8 cellular contexts compared by ENCODE assay signal in genomic region chr13:99320693-99321481, GRCh38. TPM values are rescaled to one million over a fixed set of nuclear protein-coding genes. Genes with fewer than 3 reads are reported as not detected.
DNase-seq lines count a peak whose midpoint lies in the region; ATAC-seq and TF ChIP-seq lines count a peak whose summit lies in the region.

No MANE protein-coding gene starts in this region.

- TF ChIP-seq CTCF in breast epithelium (IDR thresholded peaks at IDR 0.05) (no peak), tibial nerve (IDR thresholded peaks at IDR 0.05) (no peak)

- no peak for ATAC-seq in HG02884 (IDR thresholded peaks at IDR 0.05; ENCODE audit: unreplicated experiment)

- intact Hi-C loops in breast epithelium (cut with DNase I; ENCODE audit: low total_unique reads): no loop called here

- WGBS in tibial nerve, 2 donors: 74 to 75% methylated on average over 5 of the region's 5 CpGs

- TF ChIP-seq EP300 in tibial nerve (IDR thresholded peaks at IDR 0.05): peak in 1 of 2 donors; percentile 52

- DNase-seq in EH (ENCODE audit: low read depth) (peak; percentile 81), NCI-H226 (peak; percentile 68), breast epithelium (ENCODE audit: low spot score in 2 of 2) (no peak), myocyte (ENCODE audit: low read depth) (peak; percentile 91), islet precursor cell (no peak), tibial nerve (ENCODE audit: low spot score in 2 of 2) (no peak)
- no peak for DNase-seq in stimulated activated CD8-positive, alpha-beta memory T cell treated with anti-CD3 and anti-CD28 coated beads, Interleukin-4, amount 100 ng/mL, for 48 hours

- no peaks in the 10 kb centered on the region for H3K36me3 ChIP-seq in breast epithelium
- peaks cover 0 to 27% (median 0%) of the 10 kb centered on the region in 3 donors for H3K36me3 ChIP-seq in tibial nerve

- H3K27me3 ChIP-seq in breast epithelium (no peaks in the 10 kb centered on the region), tibial nerve (no peaks in the 10 kb centered on the region)

- H3K4me3 ChIP-seq in breast epithelium: no peak overlapping the region
- no peak overlapping the region for H3K4me3 ChIP-seq in tibial nerve

- TF ChIP-seq POLR2A in breast epithelium (IDR thresholded peaks at IDR 0.05): no peak
- no peak for TF ChIP-seq POLR2A in tibial nerve (IDR thresholded peaks at IDR 0.05)

- H3K27ac ChIP-seq in breast epithelium (peak overlapping the region; percentile 26 to 40), tibial nerve (peak overlapping the region in 2 of 4 donors; percentile 26 to 34)

- H3K4me1 ChIP-seq in breast epithelium (no peaks in the 10 kb centered on the region), tibial nerve (peaks cover 0 to 35% (median 22%) of the 10 kb centered on the region in 4 donors)

- H3K9me3 ChIP-seq in breast epithelium (no peaks in the 10 kb centered on the region), tibial nerve (no peaks in the 10 kb centered on the region)

RNA-seq across cellular contexts. Expression of gene GPR183, which starts 13.7 kb away (rescaled TPM):
- total RNA-seq in breast epithelium (10 to 100 TPM; 10.2 to 30.1 (median 21.4) TPM), myocyte (0.32 TPM in 1 of 2 replicates, not detected in the other), tibial nerve (10 to 100 TPM in 3 of 4 donors, 1 to 10 TPM in 1; 6.3 to 20.4 (median 13.1) TPM)
- 0.19 TPM for polyA plus RNA-seq in myocyte (2012)

Comparison
In these comparisons a context has a peak if more than half of its experiments do, and no peak if none do; other contexts are left out.
1. DNase-seq: peak in EH (single experiment), NCI-H226 (single experiment) and myocyte (single experiment); none in breast epithelium (0 of 2), islet precursor cell (single experiment), stimulated activated CD8-positive, alpha-beta memory T cell treated with anti-CD3 and anti-CD28 coated beads, Interleukin-4, amount 100 ng/mL, for 48 hours (single experiment) and tibial nerve (0 of 2).